In the genomic region with DNA sequence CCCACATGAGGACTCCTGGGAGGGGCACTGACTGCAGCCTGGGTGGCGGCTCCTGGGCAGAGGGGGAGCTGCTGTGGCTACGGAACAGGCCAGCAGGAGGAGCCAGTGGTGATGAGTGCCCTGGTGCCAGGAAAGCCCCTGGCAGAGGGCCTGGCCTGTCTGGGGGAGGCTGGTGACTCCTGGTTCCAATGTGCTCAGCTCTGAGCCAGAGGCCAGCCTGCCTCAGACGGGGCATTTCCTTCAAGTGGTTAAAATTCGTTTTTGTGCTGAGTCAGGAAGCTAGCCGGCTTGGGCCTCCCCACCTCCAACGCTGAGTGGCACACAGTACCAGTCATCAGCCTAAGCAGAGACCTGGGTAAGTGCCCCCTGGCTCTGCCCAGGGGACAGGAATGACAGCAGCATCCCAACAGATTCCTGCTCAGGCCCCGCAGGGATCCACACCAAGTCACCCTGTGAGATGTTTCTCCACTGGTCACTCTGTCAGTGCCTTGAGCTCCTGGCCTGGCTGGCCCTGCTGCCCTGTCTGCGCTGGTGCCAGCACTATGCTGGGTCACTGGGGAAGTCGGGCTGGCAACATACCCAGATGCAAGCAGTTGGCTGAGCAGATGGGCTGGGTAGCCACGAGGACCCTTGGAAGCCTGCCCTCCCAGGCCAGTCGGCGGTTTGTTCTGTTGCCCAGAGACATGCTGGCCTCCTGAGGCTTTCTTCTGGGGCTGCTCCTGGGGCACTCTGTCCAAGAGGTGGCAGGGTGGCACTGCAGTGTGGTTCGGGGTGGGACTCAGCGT, we compare ENCODE assay signal across 1 cellular context.
TF ChIP-seq lines count a peak whose summit lies in the region.

No MANE protein-coding gene starts in this region.

TF ChIP-seq in IMR-90, 13 proteins besides CTCF, POLR2A, EP300 and RAD21:
- TF ChIP-seq RFX5 (IDR thresholded peaks at IDR 0.05; ENCODE audit: low read depth, low read length) (no peak), RCOR1 (IDR thresholded peaks at IDR 0.05; ENCODE audit: insufficient replicate concordance, low read length) (no peak), NFE2L2 (IDR thresholded peaks at IDR 0.05; ENCODE audit: low read depth, low read length) (peak; percentile 60; the same call in 1 of the 2 replicates), MAZ (IDR thresholded peaks at IDR 0.05; ENCODE audit: borderline replicate concordance, low read depth, low read length) (no peak), FOS (IDR thresholded peaks at IDR 0.05; ENCODE audit: low read depth, low read length) (no peak), BHLHE40 (IDR thresholded peaks at IDR 0.05; ENCODE audit: low read depth, low read length) (no peak), MAFK (IDR thresholded peaks at IDR 0.05; ENCODE audit: low read depth, low read length) (peak; percentile 96), SMC3 (IDR thresholded peaks at IDR 0.05; ENCODE audit: low read depth, low read length) (peak; percentile 33; the same call in 1 of the 2 replicates), CEBPB (IDR thresholded peaks at IDR 0.05; ENCODE audit: low read depth, low read length) (no peak), MXI1 (IDR thresholded peaks at IDR 0.05; ENCODE audit: borderline replicate concordance, low read depth, low read length) (no peak)
- TF ChIP-seq, protein P1, sequence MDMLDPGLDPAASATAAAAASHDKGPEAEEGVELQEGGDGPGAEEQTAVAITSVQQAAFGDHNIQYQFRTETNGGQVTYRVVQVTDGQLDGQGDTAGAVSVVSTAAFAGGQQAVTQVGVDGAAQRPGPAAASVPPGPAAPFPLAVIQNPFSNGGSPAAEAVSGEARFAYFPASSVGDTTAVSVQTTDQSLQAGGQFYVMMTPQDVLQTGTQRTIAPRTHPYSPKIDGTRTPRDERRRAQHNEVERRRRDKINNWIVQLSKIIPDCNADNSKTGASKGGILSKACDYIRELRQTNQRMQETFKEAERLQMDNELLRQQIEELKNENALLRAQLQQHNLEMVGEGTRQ (IDR thresholded peaks at IDR 0.05; ENCODE audit: low read depth, low read length), result no peak
- TF ChIP-seq, protein P2, sequence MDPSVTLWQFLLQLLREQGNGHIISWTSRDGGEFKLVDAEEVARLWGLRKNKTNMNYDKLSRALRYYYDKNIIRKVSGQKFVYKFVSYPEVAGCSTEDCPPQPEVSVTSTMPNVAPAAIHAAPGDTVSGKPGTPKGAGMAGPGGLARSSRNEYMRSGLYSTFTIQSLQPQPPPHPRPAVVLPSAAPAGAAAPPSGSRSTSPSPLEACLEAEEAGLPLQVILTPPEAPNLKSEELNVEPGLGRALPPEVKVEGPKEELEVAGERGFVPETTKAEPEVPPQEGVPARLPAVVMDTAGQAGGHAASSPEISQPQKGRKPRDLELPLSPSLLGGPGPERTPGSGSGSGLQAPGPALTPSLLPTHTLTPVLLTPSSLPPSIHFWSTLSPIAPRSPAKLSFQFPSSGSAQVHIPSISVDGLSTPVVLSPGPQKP (IDR thresholded peaks at IDR 0.05; ENCODE audit: borderline replicate concordance, low read depth, low read length), result no peak
